8 cellular contexts compared by ENCODE assay signal in genomic region chr11:70755410-70756158, GRCh38.
DNase-seq lines count a peak whose midpoint lies in the region; ATAC-seq and TF ChIP-seq lines count a peak whose summit lies in the region.

No MANE protein-coding gene starts in this region.

- no peak overlapping the region for H3K27ac Mint-ChIP-seq in activated T-helper 1 cell treated with anti-CD3 and anti-CD28 coated beads, Interleukin-12 subunit alpha, Interleukin-12 subunit beta, Interleukin-2, Interleukin-4 antibody, amounts not matched to agents 30 ng/mL and 10 ng/mL and 1 ng/mL, durations not matched to agents 14 hours and 24 hours and 36 hours
- peak overlapping the region; percentile 27 for H3K27ac Mint-ChIP-seq in neural crest cell (ENCODE audit: unreplicated experiment)

- intact Hi-C loops in activated T-helper 1 cell treated with anti-CD3 and anti-CD28 coated beads, Interleukin-12 subunit alpha, Interleukin-12 subunit beta, Interleukin-2, Interleukin-4 antibody, amounts not matched to agents 30 ng/mL and 10 ng/mL and 1 ng/mL, durations not matched to agents 14 hours and 24 hours and 36 hours (cut with micrococcal nuclease) = no loop called here

- H3K27me3 Mint-ChIP-seq in activated T-helper 1 cell treated with anti-CD3 and anti-CD28 coated beads, Interleukin-12 subunit alpha, Interleukin-12 subunit beta, Interleukin-2, Interleukin-4 antibody, amounts not matched to agents 30 ng/mL and 10 ng/mL and 1 ng/mL, durations not matched to agents 14 hours and 24 hours and 36 hours (ENCODE audit: insufficient read depth) = no peaks in the 10 kb centered on the region
- H3K27me3 Mint-ChIP-seq in neural crest cell (ENCODE audit: low read depth) = no peaks in the 10 kb centered on the region

- TF ChIP-seq POLR2A in GM18505 (IDR thresholded peaks at IDR 0.05; ENCODE audit: borderline replicate concordance, extremely low read depth, insufficient read depth, insufficient read length) = no peak

- peaks cover 2% of the 10 kb centered on the region for H3K36me3 Mint-ChIP-seq in activated T-helper 1 cell treated with anti-CD3 and anti-CD28 coated beads, Interleukin-12 subunit alpha, Interleukin-12 subunit beta, Interleukin-2, Interleukin-4 antibody, amounts not matched to agents 30 ng/mL and 10 ng/mL and 1 ng/mL, durations not matched to agents 14 hours and 24 hours and 36 hours (ENCODE audit: low read depth)
- H3K36me3 Mint-ChIP-seq in neural crest cell (ENCODE audit: low read depth) = peaks cover 6% of the 10 kb centered on the region

- ATAC-seq in GM18505 (IDR thresholded peaks at IDR 0.05; ENCODE audit: unreplicated experiment) = no peak

- peak; percentile 98 for TF ChIP-seq CTCF in neural crest cell (conservative IDR thresholded peaks at IDR 0.05)

- H3K4me1 Mint-ChIP-seq in activated T-helper 1 cell treated with anti-CD3 and anti-CD28 coated beads, Interleukin-12 subunit alpha, Interleukin-12 subunit beta, Interleukin-2, Interleukin-4 antibody, amounts not matched to agents 30 ng/mL and 10 ng/mL and 1 ng/mL, durations not matched to agents 14 hours and 24 hours and 36 hours (ENCODE audit: low read depth) = no peaks in the 10 kb centered on the region
- peaks cover 6% of the 10 kb centered on the region for H3K4me1 Mint-ChIP-seq in neural crest cell

- DNase-seq in DMS53 treated with DMSO at 0.1 percent for 48 hours (lab: John Stamatoyannopoulos, UW; ENCODE audit: unreplicated experiment) (peak; percentile 52), Kasumi-1 (lab: John Stamatoyannopoulos, UW) (peak; percentile 44 to 63), RKO (ENCODE audit: low spot score) (peak; percentile 74), fibroblast of the conjunctiva (ENCODE audit: low read depth) (peak; percentile 26), neural crest cell (ENCODE audit: low read depth, low spot score) (peak; percentile 83), stromal cell of bone marrow (ENCODE audit: low read depth) (peak; percentile 21)
- peak; percentile 45 for DNase-seq in activated T-helper 1 cell treated with anti-CD3 and anti-CD28 coated beads, Interleukin-12 subunit alpha, Interleukin-12 subunit beta, Interleukin-2, Interleukin-4 antibody, amounts not matched to agents 30 ng/mL and 10 ng/mL and 1 ng/mL, durations not matched to agents 14 hours and 24 hours and 36 hours (ENCODE audit: low spot score)

- peaks cover 7% of the 10 kb centered on the region for H3K9me3 Mint-ChIP-seq in activated T-helper 1 cell treated with anti-CD3 and anti-CD28 coated beads, Interleukin-12 subunit alpha, Interleukin-12 subunit beta, Interleukin-2, Interleukin-4 antibody, amounts not matched to agents 30 ng/mL and 10 ng/mL and 1 ng/mL, durations not matched to agents 14 hours and 24 hours and 36 hours
- H3K9me3 Mint-ChIP-seq in neural crest cell = peaks cover 9% of the 10 kb centered on the region

- H3K4me3 Mint-ChIP-seq in activated T-helper 1 cell treated with anti-CD3 and anti-CD28 coated beads, Interleukin-12 subunit alpha, Interleukin-12 subunit beta, Interleukin-2, Interleukin-4 antibody, amounts not matched to agents 30 ng/mL and 10 ng/mL and 1 ng/mL, durations not matched to agents 14 hours and 24 hours and 36 hours = no peak overlapping the region
- H3K4me3 Mint-ChIP-seq in neural crest cell = no peak overlapping the region

Comparison
In these comparisons a context has a peak if more than half of its experiments do, and no peak if none do; other contexts are left out.
1. DNase-seq: peak in every context shown above with its lines; median percentile 83 in neural crest cell; 74 in RKO; 54 in Kasumi-1; 52 in DMS53 treated with DMSO at 0.1 percent for 48 hours; 45 in activated T-helper 1 cell treated with anti-CD3 and anti-CD28 coated beads, Interleukin-12 subunit alpha, Interleukin-12 subunit beta, Interleukin-2, Interleukin-4 antibody, amounts not matched to agents 30 ng/mL and 10 ng/mL and 1 ng/mL, durations not matched to agents 14 hours and 24 hours and 36 hours; 26 in fibroblast of the conjunctiva; 21 in stromal cell of bone marrow.